ENCODE assay signal across 9 cellular contexts in the genomic region with DNA sequence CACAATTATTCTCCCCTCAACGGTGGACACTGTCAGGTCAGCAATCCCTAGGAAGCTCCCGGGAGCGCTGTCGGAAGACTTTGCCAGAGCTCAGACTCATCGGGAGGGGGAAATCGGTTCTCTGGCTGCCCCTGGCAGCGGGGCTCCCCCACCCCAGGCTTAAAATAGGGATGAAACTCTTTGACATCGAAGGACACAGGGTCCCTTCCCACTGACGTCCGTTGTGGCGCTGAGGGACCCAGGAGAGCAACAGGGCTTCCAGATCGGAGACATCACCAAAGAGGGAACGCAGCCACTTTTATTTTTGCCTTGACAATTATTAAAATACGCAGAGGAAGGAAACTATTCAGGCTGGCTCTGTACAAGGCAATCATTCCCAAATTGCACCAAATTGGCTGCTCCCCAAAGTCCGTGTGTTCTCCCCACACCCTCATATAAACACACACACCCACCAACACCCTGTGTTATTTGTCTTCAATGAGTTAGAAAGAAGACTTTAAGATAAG.
A peak's percentile ranks its signal among the peaks of the same experiment; 100 is the strongest.
DNase-seq lines count a peak whose midpoint lies in the region; ATAC-seq, FAIRE-seq and TF ChIP-seq lines count a peak whose summit lies in the region.
"Had no signal": no experiment of that assay in that cellular context is flagged by ENCODE, and none has a peak within 500 bp of the region (broad histone marks: within the 10 kb centered on the region; RNA-seq: fewer than 3 reads in every experiment).

No MANE protein-coding gene starts in this region.

- DNase-seq in HFF-Myc (ENCODE audit: extremely low read depth, low read depth), result no peak
- DNase-seq in body of pancreas, result peak in 1 of 4 donors; percentile 4
- no peak for DNase-seq in keratinocyte (ENCODE audit: low read depth, low spot score)
- DNase-seq in NCI-H187 treated with DMSO at 0.1 percent for 48 hours (lab: John Stamatoyannopoulos, UW), result no peak
- DNase-seq in stimulated activated CD4-positive, alpha-beta T cell treated with anti-CD3 and anti-CD28 coated beads, Interleukin-4, amount 100 ng/mL, for 4 hours, result no peak
- no peak for DNase-seq in activated naive CD4-positive, alpha-beta T cell treated with anti-CD3 and anti-CD28 coated beads for 36 hours
- no peak for DNase-seq in erythroblast (lab: John Stamatoyannopoulos, UW)

- H3K36me3 Mint-ChIP-seq in activated naive CD4-positive, alpha-beta T cell treated with anti-CD3 and anti-CD28 coated beads for 36 hours (ENCODE audit: low read depth), result no peaks in the 10 kb centered on the region

- peaks cover 38% of the 10 kb centered on the region for H3K27me3 Mint-ChIP-seq in activated naive CD4-positive, alpha-beta T cell treated with anti-CD3 and anti-CD28 coated beads for 36 hours (ENCODE audit: low read depth)

- H3K4me1 ChIP-seq in body of pancreas (peaks cover 12% of the 10 kb centered on the region), keratinocyte (ENCODE audit: control insufficient read depth, extremely low read depth, insufficient read depth, low read length) (peaks cover 9% of the 10 kb centered on the region), stomach smooth muscle (ENCODE audit: control insufficient read depth, insufficient read depth, low read length) (peaks cover 11% of the 10 kb centered on the region)

- H3K36me3 ChIP-seq in body of pancreas (replicated peaks in 1 of 2; ENCODE audit: insufficient read depth in 1 of 2, low read depth in 2 of 2) (no peaks in the 10 kb centered on the region), keratinocyte (ENCODE audit: control insufficient read depth in 2 of 2, extremely low read depth in 1 of 2, insufficient read depth in 2 of 2, low read length in 2 of 2) (peaks cover 0 to 7% of the 10 kb centered on the region in 2 experiments), stomach smooth muscle (ENCODE audit: control insufficient read depth in 2 of 2, insufficient read depth in 2 of 2, low read length in 2 of 2) (no peaks in the 10 kb centered on the region)

- no peak overlapping the region for H3K27ac Mint-ChIP-seq in activated naive CD4-positive, alpha-beta T cell treated with anti-CD3 and anti-CD28 coated beads for 36 hours
- H3K27ac Mint-ChIP-seq: activated naive CD8-positive, alpha-beta T cell treated with anti-CD3 and anti-CD28 coated beads, Interleukin-2, amount 50 U/mL, for 24 hours had no signal

- no peaks in the 10 kb centered on the region for H3K27me3 ChIP-seq in body of pancreas
- no peaks in the 10 kb centered on the region for H3K27me3 ChIP-seq in keratinocyte (ENCODE audit: control insufficient read depth, extremely low read depth, insufficient read depth, low read length)
- peaks cover 0 to 3% of the 10 kb centered on the region in 2 donors for H3K27me3 ChIP-seq in stomach smooth muscle (ENCODE audit: control insufficient read depth in 1 of 2, insufficient read depth in 2 of 2, low read length in 2 of 2)

- H3K9me3 ChIP-seq in body of pancreas, result no peaks in the 10 kb centered on the region
- no peaks in the 10 kb centered on the region for H3K9me3 ChIP-seq in keratinocyte (ENCODE audit: control insufficient read depth, low read depth, low read length)
- H3K9me3 ChIP-seq in stomach smooth muscle (ENCODE audit: control insufficient read depth in 2 of 2, low read length in 2 of 2), result no peaks in the 10 kb centered on the region

- TF ChIP-seq POLR2A in body of pancreas (IDR thresholded peaks at IDR 0.05), result no peak
- TF ChIP-seq POLR2A in erythroblast (IDR thresholded peaks at IDR 0.05; ENCODE audit: low read length), result no peak

- H3K4me1 Mint-ChIP-seq in activated naive CD4-positive, alpha-beta T cell treated with anti-CD3 and anti-CD28 coated beads for 36 hours (ENCODE audit: low read depth), result peaks cover 8% of the 10 kb centered on the region

- H2AFZ ChIP-seq in keratinocyte (ENCODE audit: control insufficient read depth, low read length), result peak overlapping the region; percentile 72

- peak; percentile 61 for ATAC-seq in body of pancreas

- TF ChIP-seq CTCF in HFF-Myc (IDR thresholded peaks at IDR 0.05; ENCODE audit: low read depth, low read length, missing control alignments) (no peak), body of pancreas (IDR thresholded peaks at IDR 0.05) (peak in 1 of 7 experiments; percentile 12), keratinocyte (optimal IDR thresholded peaks at IDR 0.05 in 1 of 3, IDR thresholded peaks at IDR 0.05 in 1 of 3, conservative IDR thresholded peaks at IDR 0.05 in 1 of 3; ENCODE audit: extremely low read depth in 1 of 3, insufficient read depth in 2 of 3, low read length in 3 of 3) (peak in 1 of 3 experiments; percentile 1)

- no peaks in the 10 kb centered on the region for H3K9me1 ChIP-seq in keratinocyte (ENCODE audit: control insufficient read depth, extremely low read depth, insufficient read depth, low read length)

- peak overlapping the region; percentile 86 for H3K4me2 ChIP-seq in keratinocyte (ENCODE audit: control insufficient read depth, extremely low read depth, insufficient read depth, low read depth, low read length)

- H3K9me3 Mint-ChIP-seq in activated naive CD4-positive, alpha-beta T cell treated with anti-CD3 and anti-CD28 coated beads for 36 hours, result no peaks in the 10 kb centered on the region
- H3K9me3 Mint-ChIP-seq: activated naive CD8-positive, alpha-beta T cell treated with anti-CD3 and anti-CD28 coated beads, Interleukin-2, amount 50 U/mL, for 24 hours had no signal

- CTCF ChIA-PET in activated naive CD4-positive, alpha-beta T cell treated with anti-CD3 and anti-CD28 coated beads for 36 hours (lab: Charles Lee), result interaction anchor here (0.5 to 2.3 kb wide), 13 partner anchors 8 to 850 kb away, joined by 3 to 18 read pairs (median 4); no protein-coding TSS in a partner anchor

- dilution Hi-C loops in keratinocyte (cut with MboI; ENCODE audit: extremely low pct_ligation_motif_present, low sequenced_read_pairs), result no loop called here

- intact Hi-C loops in body of pancreas (cut with DNase I), result loop anchor here (10.0 kb wide), 1 partner anchor 543 kb away; no protein-coding TSS in a partner anchor
- intact Hi-C loops in activated naive CD4-positive, alpha-beta T cell treated with anti-CD3 and anti-CD28 coated beads for 36 hours (cut with micrococcal nuclease), result loop anchor here (1.0 kb wide), 1 partner anchor 549 kb away; no protein-coding TSS in a partner anchor

- 30 to 34% methylated on average over 14 to 15 of the region's 15 CpGs for WGBS in body of pancreas, 2 donors

- H3K4me3 Mint-ChIP-seq in activated naive CD4-positive, alpha-beta T cell treated with anti-CD3 and anti-CD28 coated beads for 36 hours, result no peak overlapping the region
- H3K4me3 Mint-ChIP-seq: activated naive CD8-positive, alpha-beta T cell treated with anti-CD3 and anti-CD28 coated beads, Interleukin-2, amount 50 U/mL, for 24 hours had no signal

- peak overlapping the region in 1 of 4 donors; percentile 21 for H3K27ac ChIP-seq in body of pancreas
- H3K27ac ChIP-seq in keratinocyte (ENCODE audit: control insufficient read depth, insufficient read depth, low read length), result no peak overlapping the region
- H3K27ac ChIP-seq in stomach smooth muscle (ENCODE audit: low read length), result no peak overlapping the region

- no peaks in the 10 kb centered on the region for H3K79me2 ChIP-seq in keratinocyte (ENCODE audit: control insufficient read depth, insufficient read depth, low read length)

- H3K9ac ChIP-seq in keratinocyte (ENCODE audit: control insufficient read depth, extremely low read depth, insufficient read depth, low read length) (peak overlapping the region; percentile 31), stomach smooth muscle (ENCODE audit: low read length in 2 of 2) (no peak overlapping the region)

- peak; percentile 59 for FAIRE-seq in keratinocyte (lab: Jason Lieb, UNC)

- H3K4me3 ChIP-seq in HFF-Myc (replicated peaks; ENCODE audit: low read depth, low read length) (peak overlapping the region; percentile 35), body of pancreas (no peak overlapping the region), keratinocyte (ENCODE audit: control insufficient read depth in 2 of 3, extremely low read depth in 1 of 3, insufficient read depth in 2 of 3, low read depth in 1 of 3, low read length in 3 of 3) (peak overlapping the region in 2 of 3 experiments; percentile 50 to 62), stomach smooth muscle (ENCODE audit: low read length in 2 of 2) (peak overlapping the region; percentile 62 to 71)

- H4K20me1 ChIP-seq in keratinocyte (ENCODE audit: control insufficient read depth, extremely low read depth, insufficient read depth, low read length), result no peaks in the 10 kb centered on the region

Comparison
In these comparisons a context has a peak if more than half of its experiments do, and no peak if none do; other contexts are left out.
1. H3K4me3 ChIP-seq: peak in HFF-Myc (single experiment), keratinocyte (2 of 3) and stomach smooth muscle (2 of 2); none in body of pancreas (0 of 2).